ENCODE assay signal across 9 cellular contexts in the genomic region with DNA sequence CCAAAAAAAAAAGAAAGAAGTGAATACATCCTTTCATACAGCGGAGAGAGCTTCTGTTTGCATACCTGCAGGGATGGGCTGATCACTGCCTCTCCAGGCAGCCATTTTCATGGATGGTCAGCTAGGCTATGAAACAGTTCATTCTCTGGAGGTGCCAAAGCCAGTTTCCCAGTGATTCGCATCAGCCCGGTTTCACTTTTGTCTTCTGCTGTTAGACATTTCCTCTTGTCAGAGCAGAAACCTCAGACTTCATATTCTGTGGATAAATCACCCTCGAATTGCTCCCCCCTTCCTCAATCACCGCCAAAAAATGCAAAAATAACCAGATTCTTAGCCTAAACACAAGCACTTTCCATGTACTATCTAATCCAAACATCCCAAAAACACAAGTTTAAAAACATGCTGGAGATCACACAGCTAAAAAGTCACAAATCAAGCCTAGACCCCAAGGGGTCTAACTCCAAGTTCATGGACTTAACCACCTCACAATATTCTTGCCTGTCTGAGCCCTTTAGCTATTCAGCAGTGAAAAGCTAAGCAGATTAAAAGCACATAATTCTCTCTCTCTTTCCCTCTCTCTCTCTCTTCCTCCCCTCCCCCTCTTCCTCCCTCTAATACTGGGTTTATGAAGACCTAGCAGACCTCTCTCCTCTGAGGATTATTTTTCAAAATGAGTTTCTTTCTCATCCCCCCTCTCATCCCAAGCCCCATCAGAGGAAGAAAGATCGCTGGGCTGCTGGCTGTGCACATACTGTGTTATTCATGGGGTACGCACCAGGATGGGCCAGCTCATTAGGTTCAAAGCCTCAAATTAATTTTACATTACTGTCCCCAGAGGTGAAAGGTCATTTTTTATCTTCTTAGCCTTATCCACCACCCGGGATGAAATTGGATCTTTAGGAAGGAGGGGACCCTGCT.
DNase-seq lines count a peak whose midpoint lies in the region; ATAC-seq and TF ChIP-seq lines count a peak whose summit lies in the region.
"Had no signal": no experiment of that assay in that cellular context is flagged by ENCODE, and none has a peak within 500 bp of the region (broad histone marks: within the 10 kb centered on the region; RNA-seq: fewer than 3 reads in every experiment).

No MANE protein-coding gene starts in this region.

- peak overlapping the region; percentile 96 for H3K27ac ChIP-seq in osteoblast (ENCODE audit: low read depth, low read length)

- peaks cover 54% of the 10 kb centered on the region for H3K4me1 ChIP-seq in osteoblast (ENCODE audit: insufficient read depth, low read length)

- no peak for ATAC-seq in HG02610 (IDR thresholded peaks at IDR 0.05; ENCODE audit: unreplicated experiment)

- H3K27me3 ChIP-seq in osteoblast (ENCODE audit: insufficient read depth, low read length) = peaks cover 34% of the 10 kb centered on the region

- H4K20me1 ChIP-seq in osteoblast (ENCODE audit: insufficient read depth, low read length) = no peaks in the 10 kb centered on the region

- peak overlapping the region; percentile 90 for H3K4me2 ChIP-seq in osteoblast (ENCODE audit: insufficient read depth, low read length)

- peak overlapping the region; percentile 81 for H2AFZ ChIP-seq in osteoblast (ENCODE audit: low read length)

- no peaks in the 10 kb centered on the region for H3K79me2 ChIP-seq in osteoblast (ENCODE audit: insufficient read depth, low read length)

- no peaks in the 10 kb centered on the region for H3K36me3 ChIP-seq in osteoblast (ENCODE audit: insufficient read depth, low read length)

- TF ChIP-seq CTCF in osteoblast (IDR thresholded peaks at IDR 0.05; ENCODE audit: extremely low read depth, low read depth, low read length) = no peak

- peak; percentile 95 for DNase-seq in EH (ENCODE audit: low read depth)
- DNase-seq in NCI-H524 (lab: John Stamatoyannopoulos, UW) = peak; percentile 64 to 77
- peak; percentile 68 for DNase-seq in dedifferentiated amniotic fluid mesenchymal stem cell (ENCODE audit: extremely low spot score)
- peak; percentile 65 for DNase-seq in osteoblast (ENCODE audit: insufficient read length, low spot score, missing footprints)
- no peak for DNase-seq in activated CD4-positive, CD25-positive, alpha-beta regulatory T cell (lab: John Stamatoyannopoulos, UW)
- no peak for DNase-seq in NCI-H2171 treated with DMSO at 0.1 percent for 48 hours (lab: John Stamatoyannopoulos, UW)
- DNase-seq in NCI-H2107 treated with DMSO at 0.1 percent for 48 hours (lab: John Stamatoyannopoulos, UW; ENCODE audit: unreplicated experiment) = no peak
- DNase-seq: naive B cell had no signal

- H3K4me3 ChIP-seq in osteoblast (ENCODE audit: insufficient read depth, low read length) = peak overlapping the region; percentile 52

- H3K9me3 ChIP-seq in osteoblast (ENCODE audit: low read depth, low read length) = no peaks in the 10 kb centered on the region

Comparison
In these comparisons a context has a peak if more than half of its experiments do, and no peak if none do; other contexts are left out.
1. DNase-seq: peak in EH (single experiment), NCI-H524 (2 of 2), dedifferentiated amniotic fluid mesenchymal stem cell (single experiment) and osteoblast (single experiment); none in activated CD4-positive, CD25-positive, alpha-beta regulatory T cell (0 of 4), NCI-H2171 treated with DMSO at 0.1 percent for 48 hours (single experiment) and NCI-H2107 treated with DMSO at 0.1 percent for 48 hours (single experiment).